1 cellular context compared by ENCODE assay signal in the genomic region with DNA sequence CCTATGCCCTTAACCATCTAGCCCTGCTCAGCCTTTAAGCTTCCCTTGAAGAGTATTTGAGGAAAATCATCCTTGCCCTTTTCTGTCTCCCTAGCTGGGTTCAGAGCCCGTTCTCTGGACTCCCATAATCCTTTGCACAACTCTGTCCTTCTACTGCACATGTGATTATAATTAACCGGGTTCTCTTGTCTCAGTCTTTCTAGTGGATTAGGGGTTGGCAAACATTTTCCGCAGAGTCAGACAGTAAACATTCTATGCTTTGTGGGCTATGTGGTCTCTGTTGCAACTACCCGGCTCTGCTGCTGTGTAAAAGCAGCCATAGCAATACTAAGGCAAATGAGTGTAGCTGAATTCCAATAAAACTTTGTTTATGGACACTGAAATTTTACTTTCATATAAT.
A peak's percentile ranks its signal among the peaks of the same experiment; 100 is the strongest.
TF ChIP-seq lines count a peak whose summit lies in the region.

No MANE protein-coding gene starts in this region.

TF ChIP-seq in HepG2, 621 proteins besides CTCF, POLR2A, EP300 and RAD21 (continued from another document):
- TF ChIP-seq, protein P1, sequence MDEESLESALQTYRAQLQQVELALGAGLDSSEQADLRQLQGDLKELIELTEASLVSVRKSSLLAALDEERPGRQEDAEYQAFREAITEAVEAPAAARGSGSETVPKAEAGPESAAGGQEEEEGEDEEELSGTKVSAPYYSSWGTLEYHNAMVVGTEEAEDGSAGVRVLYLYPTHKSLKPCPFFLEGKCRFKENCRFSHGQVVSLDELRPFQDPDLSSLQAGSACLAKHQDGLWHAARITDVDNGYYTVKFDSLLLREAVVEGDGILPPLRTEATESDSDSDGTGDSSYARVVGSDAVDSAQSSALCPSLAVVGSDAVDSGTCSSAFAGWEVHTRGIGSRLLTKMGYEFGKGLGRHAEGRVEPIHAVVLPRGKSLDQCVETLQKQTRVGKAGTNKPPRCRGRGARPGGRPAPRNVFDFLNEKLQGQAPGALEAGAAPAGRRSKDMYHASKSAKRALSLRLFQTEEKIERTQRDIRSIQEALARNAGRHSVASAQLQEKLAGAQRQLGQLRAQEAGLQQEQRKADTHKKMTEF (CRISPR knock-in tag; IDR thresholded peaks at IDR 0.05) = 0 out of 2 replicates have a peak, but pooled peaks have one; percentile 33
- peak; percentile 88 for TF ChIP-seq ZSCAN29 (CRISPR knock-in tag; conservative IDR thresholded peaks at IDR 0.05)
- TF ChIP-seq TARDBP (CRISPR knock-in tag; IDR thresholded peaks at IDR 0.05) = peak; percentile 38; the same call in 1 of the 2 replicates
- TF ChIP-seq, protein P2, sequence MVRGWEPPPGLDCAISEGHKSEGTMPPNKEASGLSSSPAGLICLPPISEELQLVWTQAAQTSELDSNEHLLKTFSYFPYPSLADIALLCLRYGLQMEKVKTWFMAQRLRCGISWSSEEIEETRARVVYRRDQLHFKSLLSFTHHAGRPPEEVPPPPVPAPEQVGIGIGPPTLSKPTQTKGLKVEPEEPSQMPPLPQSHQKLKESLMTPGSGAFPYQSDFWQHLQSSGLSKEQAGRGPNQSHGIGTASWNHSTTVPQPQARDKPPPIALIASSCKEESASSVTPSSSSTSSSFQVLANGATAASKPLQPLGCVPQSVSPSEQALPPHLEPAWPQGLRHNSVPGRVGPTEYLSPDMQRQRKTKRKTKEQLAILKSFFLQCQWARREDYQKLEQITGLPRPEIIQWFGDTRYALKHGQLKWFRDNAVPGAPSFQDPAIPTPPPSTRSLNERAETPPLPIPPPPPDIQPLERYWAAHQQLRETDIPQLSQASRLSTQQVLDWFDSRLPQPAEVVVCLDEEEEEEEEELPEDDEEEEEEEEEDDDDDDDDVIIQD (CRISPR knock-in tag; IDR thresholded peaks at IDR 0.05; ENCODE audit: low read depth) = peak; percentile 89; the same call in 1 of the 2 replicates
- TF ChIP-seq HDAC1 (CRISPR knock-in tag; IDR thresholded peaks at IDR 0.05) = no peak
- TF ChIP-seq, protein P3, sequence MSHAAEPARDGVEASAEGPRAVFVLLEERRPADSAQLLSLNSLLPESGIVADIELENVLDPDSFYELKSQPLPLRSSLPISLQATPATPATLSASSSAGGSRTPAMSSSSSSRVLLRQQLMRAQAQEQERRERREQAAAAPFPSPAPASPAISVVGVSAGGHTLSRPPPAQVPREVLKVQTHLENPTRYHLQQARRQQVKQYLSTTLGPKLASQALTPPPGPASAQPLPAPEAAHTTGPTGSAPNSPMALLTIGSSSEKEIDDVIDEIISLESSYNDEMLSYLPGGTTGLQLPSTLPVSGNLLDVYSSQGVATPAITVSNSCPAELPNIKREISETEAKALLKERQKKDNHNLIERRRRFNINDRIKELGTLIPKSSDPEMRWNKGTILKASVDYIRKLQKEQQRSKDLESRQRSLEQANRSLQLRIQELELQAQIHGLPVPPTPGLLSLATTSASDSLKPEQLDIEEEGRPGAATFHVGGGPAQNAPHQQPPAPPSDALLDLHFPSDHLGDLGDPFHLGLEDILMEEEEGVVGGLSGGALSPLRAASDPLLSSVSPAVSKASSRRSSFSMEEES (CRISPR knock-in tag; IDR thresholded peaks at IDR 0.05) = peak; percentile 55; the same call in 1 of the 2 replicates
- TF ChIP-seq SYNCRIP (IDR thresholded peaks at IDR 0.05; ENCODE audit: insufficient read depth, low read depth, low read length) = no peak
- peak; percentile 48; the same call in 1 of the 2 replicates for TF ChIP-seq ZNF12 (CRISPR knock-in tag; IDR thresholded peaks at IDR 0.05)
- 0 out of 2 replicates have a peak, but pooled peaks have one; percentile 44 for TF ChIP-seq KAT8 (CRISPR knock-in tag; IDR thresholded peaks at IDR 0.05)
- TF ChIP-seq, protein P4, sequence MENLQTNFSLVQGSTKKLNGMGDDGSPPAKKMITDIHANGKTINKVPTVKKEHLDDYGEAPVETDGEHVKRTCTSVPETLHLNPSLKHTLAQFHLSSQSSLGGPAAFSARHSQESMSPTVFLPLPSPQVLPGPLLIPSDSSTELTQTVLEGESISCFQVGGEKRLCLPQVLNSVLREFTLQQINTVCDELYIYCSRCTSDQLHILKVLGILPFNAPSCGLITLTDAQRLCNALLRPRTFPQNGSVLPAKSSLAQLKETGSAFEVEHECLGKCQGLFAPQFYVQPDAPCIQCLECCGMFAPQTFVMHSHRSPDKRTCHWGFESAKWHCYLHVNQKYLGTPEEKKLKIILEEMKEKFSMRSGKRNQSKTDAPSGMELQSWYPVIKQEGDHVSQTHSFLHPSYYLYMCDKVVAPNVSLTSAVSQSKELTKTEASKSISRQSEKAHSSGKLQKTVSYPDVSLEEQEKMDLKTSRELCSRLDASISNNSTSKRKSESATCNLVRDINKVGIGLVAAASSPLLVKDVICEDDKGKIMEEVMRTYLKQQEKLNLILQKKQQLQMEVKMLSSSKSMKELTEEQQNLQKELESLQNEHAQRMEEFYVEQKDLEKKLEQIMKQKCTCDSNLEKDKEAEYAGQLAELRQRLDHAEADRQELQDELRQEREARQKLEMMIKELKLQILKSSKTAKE (CRISPR knock-in tag; IDR thresholded peaks at IDR 0.05; ENCODE audit: borderline replicate concordance) = no peak
- TF ChIP-seq ZNF780A (CRISPR knock-in tag; IDR thresholded peaks at IDR 0.05) = no peak
TF ChIP-seq in HepG2: peak in this region for 41.
